Comparison of ENCODE assay signal across 12 cellular contexts in the genomic region with DNA sequence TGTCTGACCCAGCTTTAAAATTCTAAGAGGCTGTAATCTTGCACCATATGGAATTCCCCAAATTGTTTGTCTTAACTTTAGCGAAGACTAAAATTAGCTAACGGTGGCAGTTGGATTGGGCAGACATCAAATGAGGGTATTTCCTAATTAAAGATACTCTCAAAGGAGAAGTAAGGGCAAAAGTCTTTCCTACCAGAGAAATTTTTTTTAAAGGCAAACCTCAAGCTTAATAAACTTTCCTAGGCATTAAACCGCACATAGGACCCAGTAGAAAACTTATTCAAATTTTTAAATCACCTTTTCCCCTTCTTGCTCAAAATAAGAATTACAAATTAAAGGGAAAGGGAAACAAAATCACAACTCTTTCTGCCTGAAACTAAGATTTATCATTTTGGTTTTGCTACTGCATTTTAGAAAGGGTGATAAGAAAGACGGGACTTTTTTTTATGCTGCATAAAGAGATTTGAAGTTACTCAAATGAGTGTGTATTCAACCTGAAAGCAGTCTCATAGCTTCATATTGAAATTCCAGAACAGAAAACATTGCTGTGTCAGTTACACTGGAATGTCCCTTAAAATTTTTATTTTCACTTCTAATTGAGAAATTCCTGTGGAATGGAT.
DNase-seq lines count a peak whose midpoint lies in the region; ATAC-seq and TF ChIP-seq lines count a peak whose summit lies in the region.
"Had no signal": no experiment of that assay in that cellular context is flagged by ENCODE, and none has a peak within 500 bp of the region (broad histone marks: within the 10 kb centered on the region; RNA-seq: fewer than 3 reads in every experiment).

No MANE protein-coding gene starts in this region.

- H3K4me3 ChIP-seq in GM12865 (ENCODE audit: low read depth, low read length): no peak overlapping the region
- H3K4me3 ChIP-seq: upper lobe of left lung had no signal

- TF ChIP-seq CTCF in GM12865 (IDR thresholded peaks at IDR 0.05; ENCODE audit: insufficient read depth, low read depth, low read length, missing control alignments): no peak

- H3K4me3 Mint-ChIP-seq in activated T-helper 1 cell treated with anti-CD3 and anti-CD28 coated beads, Interleukin-12 subunit alpha, Interleukin-12 subunit beta, Interleukin-2, Interleukin-4 antibody, amounts not matched to agents 30 ng/mL and 10 ng/mL and 1 ng/mL, durations not matched to agents 14 hours and 24 hours and 36 hours: peak overlapping the region; percentile 60

- H3K27me3 Mint-ChIP-seq in activated T-helper 1 cell treated with anti-CD3 and anti-CD28 coated beads, Interleukin-12 subunit alpha, Interleukin-12 subunit beta, Interleukin-2, Interleukin-4 antibody, amounts not matched to agents 30 ng/mL and 10 ng/mL and 1 ng/mL, durations not matched to agents 14 hours and 24 hours and 36 hours (ENCODE audit: insufficient read depth): no peaks in the 10 kb centered on the region

- intact Hi-C loops in activated T-helper 1 cell treated with anti-CD3 and anti-CD28 coated beads, Interleukin-12 subunit alpha, Interleukin-12 subunit beta, Interleukin-2, Interleukin-4 antibody, amounts not matched to agents 30 ng/mL and 10 ng/mL and 1 ng/mL, durations not matched to agents 14 hours and 24 hours and 36 hours (cut with micrococcal nuclease): loop anchor here (1.0 to 10.0 kb wide), 15 partner anchors 49 to 1316 kb away; a partner anchor contains a TSS

- ATAC-seq in GM19463 (IDR thresholded peaks at IDR 0.05; ENCODE audit: unreplicated experiment) (peak; percentile 39), HG03175 (IDR thresholded peaks at IDR 0.05; ENCODE audit: unreplicated experiment) (peak; percentile 33)
- ATAC-seq: left cardiac atrium had no signal

- H3K4me1 Mint-ChIP-seq in activated T-helper 1 cell treated with anti-CD3 and anti-CD28 coated beads, Interleukin-12 subunit alpha, Interleukin-12 subunit beta, Interleukin-2, Interleukin-4 antibody, amounts not matched to agents 30 ng/mL and 10 ng/mL and 1 ng/mL, durations not matched to agents 14 hours and 24 hours and 36 hours (ENCODE audit: low read depth): peaks cover 77% of the 10 kb centered on the region

- peak overlapping the region; percentile 73 for H3K27ac Mint-ChIP-seq in activated T-helper 1 cell treated with anti-CD3 and anti-CD28 coated beads, Interleukin-12 subunit alpha, Interleukin-12 subunit beta, Interleukin-2, Interleukin-4 antibody, amounts not matched to agents 30 ng/mL and 10 ng/mL and 1 ng/mL, durations not matched to agents 14 hours and 24 hours and 36 hours

- peaks cover 18% of the 10 kb centered on the region for H3K9me3 Mint-ChIP-seq in activated T-helper 1 cell treated with anti-CD3 and anti-CD28 coated beads, Interleukin-12 subunit alpha, Interleukin-12 subunit beta, Interleukin-2, Interleukin-4 antibody, amounts not matched to agents 30 ng/mL and 10 ng/mL and 1 ng/mL, durations not matched to agents 14 hours and 24 hours and 36 hours

- peaks cover 7% of the 10 kb centered on the region for H3K36me3 Mint-ChIP-seq in activated T-helper 1 cell treated with anti-CD3 and anti-CD28 coated beads, Interleukin-12 subunit alpha, Interleukin-12 subunit beta, Interleukin-2, Interleukin-4 antibody, amounts not matched to agents 30 ng/mL and 10 ng/mL and 1 ng/mL, durations not matched to agents 14 hours and 24 hours and 36 hours (ENCODE audit: low read depth)

- DNase-seq in GM12865 (ENCODE audit: low read depth) (peak; percentile 61), ACHN (no peak), cerebellar cortex (ENCODE audit: low spot score) (no peak), NCI-H510A treated with DMSO at 0.1 percent for 48 hours (lab: John Stamatoyannopoulos, UW) (no peak), hypothalamus (lab: John Stamatoyannopoulos, UW) (no peak)
- no peak for DNase-seq in activated T-helper 1 cell treated with anti-CD3 and anti-CD28 coated beads, Interleukin-12 subunit alpha, Interleukin-12 subunit beta, Interleukin-2, Interleukin-4 antibody, amounts not matched to agents 30 ng/mL and 10 ng/mL and 1 ng/mL, durations not matched to agents 14 hours and 24 hours and 36 hours (ENCODE audit: low spot score)
- DNase-seq: DND-41, left cardiac atrium, NCI-H526, upper lobe of left lung had no signal

- in situ Hi-C loops in ACHN (cut with HindIII; ENCODE audit: low pct_ligation_motif_present, low pct_unique_long_range_greater_than_20kb, low sequenced_read_pairs): no loop called here
